ENCODE assay signal across 8 cellular contexts in the genomic region with DNA sequence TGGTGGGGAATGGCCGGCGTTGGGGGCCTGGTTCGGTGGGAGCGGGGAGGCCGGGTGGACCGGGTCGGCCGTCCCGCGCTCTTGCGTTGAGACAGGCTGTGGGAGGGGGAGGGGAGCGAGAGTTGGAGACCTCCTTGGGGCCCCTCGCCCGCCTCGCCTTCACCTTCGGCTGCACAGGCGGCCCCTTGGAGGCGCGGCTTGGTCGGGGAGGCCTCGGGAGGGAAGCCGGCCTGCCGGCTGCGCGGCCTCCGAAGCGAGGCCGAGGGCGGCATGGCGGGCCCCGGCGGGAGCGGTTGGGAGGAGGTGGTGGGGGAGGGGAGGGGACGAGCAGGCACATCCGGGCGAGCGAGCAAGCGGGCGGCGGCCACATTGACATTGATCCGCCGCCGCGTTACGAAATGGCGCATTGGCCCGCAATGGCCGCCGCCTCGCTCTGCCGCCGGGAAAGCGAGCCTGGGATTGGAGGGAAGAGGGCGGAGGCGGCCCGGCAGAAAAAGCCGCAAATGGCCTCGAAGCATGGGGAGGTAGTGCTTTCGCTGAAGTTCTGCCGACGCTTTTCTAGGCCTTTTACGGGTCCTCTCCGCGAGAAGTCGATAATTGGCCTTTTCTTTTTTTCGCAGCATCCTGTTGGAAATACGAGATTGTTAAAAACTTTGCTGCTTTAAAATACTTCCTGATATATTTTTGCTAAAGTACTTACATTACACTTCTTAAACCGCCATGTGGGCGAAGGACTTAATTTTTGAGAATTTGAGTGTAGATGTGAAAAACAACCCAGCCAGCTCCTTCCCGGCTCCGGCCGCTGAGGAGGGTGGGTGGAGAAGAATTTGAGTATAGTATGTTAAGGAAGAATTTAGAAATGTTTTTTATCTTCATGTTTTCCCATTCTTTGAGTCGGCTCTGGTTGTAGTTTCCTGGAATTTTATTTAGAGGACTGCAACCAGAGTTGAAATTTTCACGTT. TPM values are rescaled to one million over a fixed set of nuclear protein-coding genes. Genes with fewer than 3 reads are reported as not detected.
DNase-seq lines count a peak whose midpoint lies in the region; TF ChIP-seq lines count a peak whose summit lies in the region.

No MANE protein-coding gene starts in this region.

- peak overlapping the region; percentile 73 for H3K4me3 ChIP-seq in fibroblast of the aortic adventitia (ENCODE audit: low read depth, low read length)
- H3K4me3 ChIP-seq in neural cell (ENCODE audit: low read length) = peak overlapping the region; percentile 73

- peaks cover 60% of the 10 kb centered on the region for H3K4me1 Mint-ChIP-seq in stimulated activated naive CD8-positive, alpha-beta T cell treated with anti-CD3 and anti-CD28 coated beads, Interleukin-15, Interleukin-2, amounts not matched to agents 100 ng/mL and 50 ng/mL, for 24 hours (ENCODE audit: low read depth)

- H4K20me1 ChIP-seq in neural cell (ENCODE audit: insufficient read depth) = peaks cover 11% of the 10 kb centered on the region

- TF ChIP-seq RAD21 in neural cell (conservative IDR thresholded peaks at IDR 0.05) = no peak

- CTCF ChIA-PET in RWPE1 (lab: Yijun Ruan, JAX) = interaction anchor here (0.6 to 1.0 kb wide), 3 partner anchors 12 to 208 kb away, joined by 3 to 5 read pairs (median 4); no protein-coding TSS in a partner anchor

- peaks cover 52% of the 10 kb centered on the region for H3K36me3 Mint-ChIP-seq in stimulated activated naive CD8-positive, alpha-beta T cell treated with anti-CD3 and anti-CD28 coated beads, Interleukin-15, Interleukin-2, amounts not matched to agents 100 ng/mL and 50 ng/mL, for 24 hours (ENCODE audit: low read depth)

- H3K4me3 Mint-ChIP-seq in stimulated activated naive CD8-positive, alpha-beta T cell treated with anti-CD3 and anti-CD28 coated beads, Interleukin-15, Interleukin-2, amounts not matched to agents 100 ng/mL and 50 ng/mL, for 24 hours = peak overlapping the region; percentile 95

- H3K9me3 ChIP-seq in neural cell (ENCODE audit: low read length) = no peaks in the 10 kb centered on the region

- H3K27me3 Mint-ChIP-seq in stimulated activated naive CD8-positive, alpha-beta T cell treated with anti-CD3 and anti-CD28 coated beads, Interleukin-15, Interleukin-2, amounts not matched to agents 100 ng/mL and 50 ng/mL, for 24 hours = no peaks in the 10 kb centered on the region

- H3K4me2 ChIP-seq in neural cell (ENCODE audit: low read length) = peak overlapping the region; percentile 90

- H3F3A ChIP-seq in neural cell (ENCODE audit: insufficient read depth, low read length, poor library complexity, severe bottlenecking) = peaks cover 8% of the 10 kb centered on the region

- peaks cover 46% of the 10 kb centered on the region for H3K79me2 ChIP-seq in neural cell (replicated peaks; ENCODE audit: insufficient read depth, low read length)

- H3K9me2 ChIP-seq in neural cell (ENCODE audit: insufficient read depth, low read length) = no peaks in the 10 kb centered on the region

- H2AFZ ChIP-seq in neural cell (ENCODE audit: low read depth, low read length) = peak overlapping the region; percentile 60

- TF ChIP-seq EP300 in neural cell (conservative IDR thresholded peaks at IDR 0.05; ENCODE audit: poor library complexity, severe bottlenecking) = peak; percentile 38

- no peaks in the 10 kb centered on the region for H3K9me3 Mint-ChIP-seq in stimulated activated naive CD8-positive, alpha-beta T cell treated with anti-CD3 and anti-CD28 coated beads, Interleukin-15, Interleukin-2, amounts not matched to agents 100 ng/mL and 50 ng/mL, for 24 hours

- no peaks in the 10 kb centered on the region for H3K27me3 ChIP-seq in neural cell (ENCODE audit: insufficient read depth, low read depth, low read length)

- peak overlapping the region; percentile 99 for H3K27ac Mint-ChIP-seq in stimulated activated naive CD8-positive, alpha-beta T cell treated with anti-CD3 and anti-CD28 coated beads, Interleukin-15, Interleukin-2, amounts not matched to agents 100 ng/mL and 50 ng/mL, for 24 hours

- peaks cover 4% of the 10 kb centered on the region for H3K36me3 ChIP-seq in neural cell (ENCODE audit: insufficient read depth, low read length)

- DNase-seq in ELF-1 (ENCODE audit: low read depth, low spot score) = peak; percentile 87
- peak; percentile 83 for DNase-seq in H4 (ENCODE audit: low spot score)
- DNase-seq in LHCN-M2 (ENCODE audit: low read depth) = peak; percentile 88
- peak; percentile 91 for DNase-seq in RWPE1 (ENCODE audit: low spot score)
- peak; percentile 90 for DNase-seq in activated T-helper 9 cell treated with anti-CD3 and anti-CD28 coated beads, Interleukin-2, amount 50 U/mL, for 16 hours (ENCODE audit: low read depth)
- DNase-seq in fibroblast of the aortic adventitia (ENCODE audit: low read depth) = peak; percentile 87

- no peak for TF ChIP-seq CTCF in RWPE1 (conservative IDR thresholded peaks at IDR 0.05; ENCODE audit: low read depth)
- TF ChIP-seq CTCF in fibroblast of the aortic adventitia (IDR thresholded peaks at IDR 0.05; ENCODE audit: insufficient read depth, low read length) = no peak
- TF ChIP-seq CTCF in neural cell (IDR thresholded peaks at IDR 0.05; ENCODE audit: poor library complexity, severe bottlenecking) = peak; percentile 7

- H3K27ac ChIP-seq in RWPE1 (peak overlapping the region; percentile 96), neural cell (ENCODE audit: low read length) (peak overlapping the region; percentile 99)

- POLR2A ChIA-PET in RWPE1 (lab: Yijun Ruan, JAX; ENCODE audit: low non-redundant PET) = interaction anchor here (0.6 to 1.3 kb wide), 4 partner anchors 8 to 51 kb away, joined by 3 to 4 read pairs (median 3); no protein-coding TSS in a partner anchor

- peak overlapping the region; percentile 99 for H3K9ac ChIP-seq in neural cell (ENCODE audit: low read length)

TF ChIP-seq in neural cell, 6 proteins besides CTCF, POLR2A, EP300 and RAD21:
- TF ChIP-seq TAF1 (IDR thresholded peaks at IDR 0.05; ENCODE audit: low read depth) (peak; percentile 29), SMC3 (conservative IDR thresholded peaks at IDR 0.05; ENCODE audit: poor library complexity) (peak; percentile 34), POLR2AphosphoS5 (IDR thresholded peaks at IDR 0.05) (peak; percentile 59), MXI1 (conservative IDR thresholded peaks at IDR 0.05; ENCODE audit: poor library complexity, severe bottlenecking) (peak; percentile 98), EZH2 (IDR thresholded peaks at IDR 0.05; ENCODE audit: borderline replicate concordance, insufficient read depth, low read length, poor library complexity, severe bottlenecking) (no peak), REST (IDR thresholded peaks at IDR 0.05; ENCODE audit: borderline replicate concordance) (peak; percentile 56)
TF ChIP-seq in neural cell: peak in this region for 5.

RNA-seq across cellular contexts. Expression of gene HNRNPA3, which starts 0.6 kb away (rescaled TPM):
- 29.8 and 34.9 TPM in 2 replicates for total RNA-seq in H4 (2014; rRNA removed; shearing (Covaris generic))
- total RNA-seq in LHCN-M2 (2014; rRNA removed) = 42.4 and 67.6 TPM in 2 replicates
- 352 TPM for polyA plus RNA-seq in LHCN-M2 (2012)
- total RNA-seq in fibroblast of the aortic adventitia (ENCODE audit: low replicate concordance) = 43.7 and 62.2 TPM in 2 replicates
- 114 and 134 TPM in 2 replicates for polyA plus RNA-seq in neural cell
- polyA minus RNA-seq in neural cell = 118 and 164 TPM in 2 replicates

RNA-seq across cellular contexts. Expression of gene NFE2L2, which starts 51.4 kb away (rescaled TPM):
- 116 and 128 TPM in 2 replicates for total RNA-seq in H4 (2014; rRNA removed; shearing (Covaris generic))
- total RNA-seq in LHCN-M2 (2014; rRNA removed) = 59.3 and 74.6 TPM in 2 replicates
- polyA plus RNA-seq in LHCN-M2 (2012) = 28.6 TPM
- total RNA-seq in fibroblast of the aortic adventitia (ENCODE audit: low replicate concordance) = 121 and 127 TPM in 2 replicates
- 1.4 and 2.2 TPM in 2 replicates for polyA plus RNA-seq in neural cell
- polyA minus RNA-seq in neural cell = 6.3 and 7.8 TPM in 2 replicates

Comparison
In these comparisons a context has a peak if more than half of its experiments do, and no peak if none do; other contexts are left out.
1. Peak in every context shown above with its lines: DNase-seq, H3K4me3 ChIP-seq and H3K27ac ChIP-seq.